15 cellular contexts compared by ENCODE assay signal in the genomic region with DNA sequence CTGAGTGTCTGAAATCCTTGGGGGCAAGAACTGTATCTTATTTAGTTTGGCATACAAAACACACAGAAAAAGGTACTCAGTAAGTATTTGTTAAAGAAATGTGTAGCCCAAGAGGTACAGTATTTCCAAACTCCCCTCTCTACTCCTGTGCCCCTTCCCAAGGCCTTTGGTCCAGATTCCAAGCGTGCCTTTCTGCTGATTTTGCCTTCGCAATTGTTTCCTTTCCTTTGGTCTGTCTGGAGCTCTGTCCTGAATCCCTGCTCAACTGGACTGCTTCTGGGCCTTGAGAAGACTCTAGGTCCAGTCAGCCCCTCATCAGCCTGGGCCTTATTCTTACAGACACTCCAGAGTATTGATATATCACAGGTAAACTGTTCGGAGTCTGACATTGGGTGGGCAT.
"Had no signal": no experiment of that assay in that cellular context is flagged by ENCODE, and none has a peak within 500 bp of the region (broad histone marks: within the 10 kb centered on the region; RNA-seq: fewer than 3 reads in every experiment).

No MANE protein-coding gene starts in this region.

- H3K36me3 ChIP-seq: brain microvascular endothelial cell, tibial nerve had no signal

- DNase-seq: activated CD4-positive, alpha-beta T cell treated with anti-CD3 and anti-CD28 coated beads for 36 hours; activated CD4-positive, alpha-beta T cell treated with anti-CD3 and anti-CD28 coated beads, Interleukin-2, amount 50 U/mL, for 48 hours; activated naive CD8-positive, alpha-beta T cell treated with anti-CD3 and anti-CD28 coated beads for 36 hours; activated T-cell treated with anti-CD3 and anti-CD28 coated beads for 4 hours; brain microvascular endothelial cell; effector CD8-positive, alpha-beta T cell; foreskin keratinocyte; stimulated activated CD4-positive, alpha-beta T cell treated with anti-CD3 and anti-CD28 coated beads, Interleukin-1b, Interleukin-23, amount 100 ng/mL, for 48 hours; stimulated activated naive CD4-positive, alpha-beta T cell treated with Interleukin-2 at 50 U/mL for 16 hours had no signal

- H3K4me3 ChIP-seq: hepatocyte, lung, tibial nerve had no signal

- FAIRE-seq: keratinocyte had no signal

- H3K4me1 ChIP-seq: foreskin keratinocyte, tibial nerve had no signal

- ATAC-seq: activated CD4-positive, alpha-beta T cell treated with anti-CD3 and anti-CD28 coated beads for 36 hours; esophagus mucosa; foreskin keratinocyte; left lobe of liver had no signal

- H3K9me3 ChIP-seq: tibial nerve had no signal

- H3K27ac ChIP-seq: brain microvascular endothelial cell, foreskin keratinocyte, hepatocyte, tibial nerve had no signal

- H3K27me3 ChIP-seq: brain microvascular endothelial cell, foreskin keratinocyte, hepatocyte, tibial nerve had no signal
